Comparison of ENCODE assay signal across 2 cellular contexts in genomic region chr5:67813879-67814539, GRCh38.
TF ChIP-seq lines count a peak whose summit lies in the region.

No MANE protein-coding gene starts in this region.

TF ChIP-seq in liver, 16 proteins besides CTCF, POLR2A, EP300 and RAD21 (continued from another document):
- TF ChIP-seq ZBTB33 (IDR thresholded peaks at IDR 0.05) (no peak), NR2F2 (IDR thresholded peaks at IDR 0.05) (peak; percentile 54), EGR1 (IDR thresholded peaks at IDR 0.05; ENCODE audit: low read depth in 2 of 2) (no peak)

TF ChIP-seq in HepG2, 621 proteins besides CTCF, POLR2A, EP300 and RAD21 (continued from another document):
- TF ChIP-seq TERF1 (CRISPR knock-in tag; IDR thresholded peaks at IDR 0.05) (no peak), ZNF3 (CRISPR knock-in tag; IDR thresholded peaks at IDR 0.05) (no peak), IRF2 (CRISPR knock-in tag; IDR thresholded peaks at IDR 0.05) (no peak), RCOR2 (CRISPR knock-in tag; IDR thresholded peaks at IDR 0.05) (no peak), SNAPC2 (CRISPR knock-in tag; IDR thresholded peaks at IDR 0.05) (no peak), ZSCAN21 (CRISPR knock-in tag; IDR thresholded peaks at IDR 0.05; ENCODE audit: borderline replicate concordance) (no peak), IRF1 (CRISPR knock-in tag; IDR thresholded peaks at IDR 0.05; ENCODE audit: low read depth) (no peak), SATB2 (CRISPR knock-in tag; IDR thresholded peaks at IDR 0.05) (no peak), ZBTB8A (CRISPR knock-in tag; IDR thresholded peaks at IDR 0.05; ENCODE audit: borderline replicate concordance, low read depth) (no peak), DRAP1 (CRISPR knock-in tag; IDR thresholded peaks at IDR 0.05) (no peak), ZFP37 (CRISPR knock-in tag; IDR thresholded peaks at IDR 0.05; ENCODE audit: borderline replicate concordance) (no peak), ZNF790 (CRISPR knock-in tag; IDR thresholded peaks at IDR 0.05; ENCODE audit: borderline replicate concordance) (no peak), KDM5A (IDR thresholded peaks at IDR 0.05; ENCODE audit: borderline replicate concordance, low read length) (no peak), NCOA5 (CRISPR knock-in tag; IDR thresholded peaks at IDR 0.05) (no peak), ZNF333 (CRISPR knock-in tag; IDR thresholded peaks at IDR 0.05; ENCODE audit: borderline replicate concordance) (no peak), ZNF10 (CRISPR knock-in tag; IDR thresholded peaks at IDR 0.05; ENCODE audit: borderline replicate concordance, low read depth) (no peak), ZFAT (CRISPR knock-in tag; conservative IDR thresholded peaks at IDR 0.05) (no peak), CHD4 (IDR thresholded peaks at IDR 0.05; ENCODE audit: borderline replicate concordance, low read length) (no peak)
TF ChIP-seq in HepG2: peak in this region for 0.
